In genomic region chr12:45619736-45620135, GRCh38 we compare ENCODE assay signal across 17 cellular contexts.
DNase-seq lines count a peak whose midpoint lies in the region; ATAC-seq and TF ChIP-seq lines count a peak whose summit lies in the region.
"Had no signal": no experiment of that assay in that cellular context is flagged by ENCODE, and none has a peak within 500 bp of the region (broad histone marks: within the 10 kb centered on the region; RNA-seq: fewer than 3 reads in every experiment).

No MANE protein-coding gene starts in this region.

- intact Hi-C loops in natural killer cell (cut with micrococcal nuclease), result no loop called here

- peak overlapping the region; percentile 18 to 93 for H3K27ac Mint-ChIP-seq in natural killer cell treated with Interleukin-12 subunit alpha and Interleukin-12 subunit beta and Interleukin-15 and Interleukin-18, amount 100 ng/mL, for 72 hours
- no peak overlapping the region for H3K27ac Mint-ChIP-seq in natural killer cell
- H3K27ac Mint-ChIP-seq: B cell; CD4-positive, alpha-beta T cell; CD8-positive, alpha-beta T cell had no signal

- no peak for ATAC-seq in natural killer cell treated with Interleukin-12 subunit alpha and Interleukin-12 subunit beta and Interleukin-15 and Interleukin-18, amount 100 ng/mL, for 72 hours
- ATAC-seq in natural killer cell, result no peak
- ATAC-seq: A549; CD8-positive, alpha-beta T cell had no signal

- H3K4me1 Mint-ChIP-seq in natural killer cell treated with Interleukin-12 subunit alpha and Interleukin-12 subunit beta and Interleukin-15 and Interleukin-18, amount 100 ng/mL, for 72 hours (ENCODE audit: low read depth in 2 of 2), result peaks cover 32 to 47% of the 10 kb centered on the region in 2 donors
- peaks cover 9 to 16% of the 10 kb centered on the region in 2 donors for H3K4me1 Mint-ChIP-seq in natural killer cell

- peaks cover 9% of the 10 kb centered on the region for H3K4me1 ChIP-seq in osteoblast (ENCODE audit: insufficient read depth, low read length)
- H3K4me1 ChIP-seq: Caco-2 had no signal

- H3K9me3 Mint-ChIP-seq in natural killer cell treated with Interleukin-12 subunit alpha and Interleukin-12 subunit beta and Interleukin-15 and Interleukin-18, amount 100 ng/mL, for 72 hours, result no peaks in the 10 kb centered on the region
- H3K9me3 Mint-ChIP-seq in natural killer cell, result no peaks in the 10 kb centered on the region
- H3K9me3 Mint-ChIP-seq: CD4-positive, alpha-beta T cell had no signal

- no peak for DNase-seq in natural killer cell treated with Interleukin-12 subunit alpha and Interleukin-12 subunit beta and Interleukin-15 and Interleukin-18, amount 100 ng/mL, for 72 hours (ENCODE audit: low spot score)
- no peak for DNase-seq in natural killer cell
- DNase-seq in osteoblast (ENCODE audit: insufficient read length, low spot score, missing footprints), result peak; percentile 68
- no peak for DNase-seq in central memory CD4-positive, alpha-beta T cell
- DNase-seq in NCI-H1048 (lab: John Stamatoyannopoulos, UW), result no peak
- DNase-seq: AML-193; Caco-2; Calu3; CD4-positive, alpha-beta T cell; CD8-positive, alpha-beta T cell; DMS79 treated with DMSO at 0.1 percent for 48 hours; GF-D8 had no signal

- no peaks in the 10 kb centered on the region for H3K9me3 ChIP-seq in osteoblast (ENCODE audit: low read depth, low read length)
- H3K9me3 ChIP-seq: Caco-2 had no signal

- no peaks in the 10 kb centered on the region for H3K27me3 ChIP-seq in osteoblast (ENCODE audit: insufficient read depth, low read length)
- H3K27me3 ChIP-seq: BLaER1 treated with 17β-estradiol and CSF1 and Interleukin-3, amounts not matched to agents 10 nM and 100 nM had no signal

- H3K4me2 ChIP-seq in osteoblast (ENCODE audit: insufficient read depth, low read length), result no peak overlapping the region
- H3K4me2 ChIP-seq: A549; BLaER1 treated with 17β-estradiol and CSF1 and Interleukin-3, amounts not matched to agents 10 nM and 100 nM had no signal

- H3K4me3 ChIP-seq in osteoblast (ENCODE audit: insufficient read depth, low read length), result no peak overlapping the region
- H3K4me3 ChIP-seq: A549; BLaER1 treated with 17β-estradiol and CSF1 and Interleukin-3, amounts not matched to agents 10 nM and 100 nM had no signal

- H3K27me3 Mint-ChIP-seq in natural killer cell treated with Interleukin-12 subunit alpha and Interleukin-12 subunit beta and Interleukin-15 and Interleukin-18, amount 100 ng/mL, for 72 hours, result no peaks in the 10 kb centered on the region
- peaks cover 7 to 9% of the 10 kb centered on the region in 2 donors for H3K27me3 Mint-ChIP-seq in natural killer cell (ENCODE audit: low read depth in 2 of 2)

- H3K27ac ChIP-seq in osteoblast (ENCODE audit: low read depth, low read length), result no peak overlapping the region
- H3K27ac ChIP-seq: 22Rv1; A549; BLaER1 treated with 17β-estradiol and CSF1 and Interleukin-3, amounts not matched to agents 10 nM and 100 nM; C4-2B had no signal

- H3K36me3 ChIP-seq in osteoblast (ENCODE audit: insufficient read depth, low read length), result no peaks in the 10 kb centered on the region
- H3K36me3 ChIP-seq: BLaER1 treated with 17β-estradiol and CSF1 and Interleukin-3, amounts not matched to agents 10 nM and 100 nM had no signal

- H2AFZ ChIP-seq in osteoblast (ENCODE audit: low read length), result no peak overlapping the region

- TF ChIP-seq CTCF in natural killer cell (IDR thresholded peaks at IDR 0.05) (no peak), osteoblast (IDR thresholded peaks at IDR 0.05; ENCODE audit: extremely low read depth, low read depth, low read length) (no peak)

- no peak overlapping the region for H3K4me3 Mint-ChIP-seq in natural killer cell treated with Interleukin-12 subunit alpha and Interleukin-12 subunit beta and Interleukin-15 and Interleukin-18, amount 100 ng/mL, for 72 hours
- no peak overlapping the region for H3K4me3 Mint-ChIP-seq in natural killer cell
- H3K4me3 Mint-ChIP-seq: B cell; CD4-positive, alpha-beta T cell; CD8-positive, alpha-beta T cell had no signal

- H3K79me2 ChIP-seq in osteoblast (ENCODE audit: insufficient read depth, low read length), result no peaks in the 10 kb centered on the region

- H3K36me3 Mint-ChIP-seq in natural killer cell treated with Interleukin-12 subunit alpha and Interleukin-12 subunit beta and Interleukin-15 and Interleukin-18, amount 100 ng/mL, for 72 hours, result no peaks in the 10 kb centered on the region
- H3K36me3 Mint-ChIP-seq in natural killer cell, result no peaks in the 10 kb centered on the region
- H3K36me3 Mint-ChIP-seq: CD8-positive, alpha-beta T cell had no signal

- no peaks in the 10 kb centered on the region for H4K20me1 ChIP-seq in osteoblast (ENCODE audit: insufficient read depth, low read length)
- H4K20me1 ChIP-seq: BLaER1 treated with 17β-estradiol and CSF1 and Interleukin-3, amounts not matched to agents 10 nM and 100 nM had no signal

Comparison
In these comparisons a context has a peak if more than half of its experiments do, and no peak if none do; other contexts are left out.
1. H3K27ac Mint-ChIP-seq: peak in natural killer cell treated with Interleukin-12 subunit alpha and Interleukin-12 subunit beta and Interleukin-15 and Interleukin-18, amount 100 ng/mL, for 72 hours (2 of 2); none in natural killer cell (0 of 2).